8 cellular contexts compared by ENCODE assay signal in genomic region chr16:684067-684794, GRCh38. TPM values are rescaled to one million over a fixed set of nuclear protein-coding genes. Genes with fewer than 3 reads are reported as not detected.
A peak's percentile ranks its signal among the peaks of the same experiment; 100 is the strongest.
DNase-seq lines count a peak whose midpoint lies in the region; ATAC-seq and TF ChIP-seq lines count a peak whose summit lies in the region.

TSS of gene JMJD8 (minus strand) at chr16:684334. CDS start at chr16:684319, 15 bp downstream.

- peak within 1 kb of the TSS; percentile 96 for H3K4me2 ChIP-seq in OCI-LY7 (ENCODE audit: low read length)

- no peaks in the 10 kb centered on the region for H3K9me3 ChIP-seq in OCI-LY7 (ENCODE audit: low read length)
- no peaks in the 10 kb centered on the region for H3K9me3 ChIP-seq in mononuclear cell (ENCODE audit: low read depth, low read length)

- H3K4me1 ChIP-seq in OCI-LY7 (ENCODE audit: insufficient read depth, low read length, poor library complexity, severe bottlenecking) (peaks cover 36% of the 10 kb centered on the region), mononuclear cell (ENCODE audit: insufficient read depth, low read length) (peaks cover 54% of the 10 kb centered on the region)

- H4K20me1 ChIP-seq in OCI-LY7 (ENCODE audit: insufficient read depth, low read length) = 0 out of 2 replicates have a peak, but pooled peaks cover 5% of the 10 kb centered on the region

- POLR2A ChIA-PET in OCI-LY7 (lab: Charles Lee) = no interaction called here

- DNase-seq in D341Med (ENCODE audit: low spot score) (peak; percentile 94), HuH-7.5 (ENCODE audit: low spot score) (peak; percentile 97), OCI-LY7 (ENCODE audit: low spot score) (peak; percentile 97), activated T-cell treated with anti-CD3 and anti-CD28 coated beads for 24 hours (ENCODE audit: low read depth) (peak; percentile 98), epidermal melanocyte (ENCODE audit: insufficient read length, low spot score) (peak; percentile 99)
- DNase-seq in stimulated activated CD8-positive, alpha-beta memory T cell treated with anti-CD3 and anti-CD28 coated beads, Interleukin-2, amount 100 ng/mL, for 1 hour (ENCODE audit: low read depth in 2 of 2) = peak; percentile 92

- H3K79me2 ChIP-seq in OCI-LY7 (ENCODE audit: insufficient read depth, low read depth, low read length) = peaks cover 27% of the 10 kb centered on the region; the same call in 1 of the 2 replicates

- H3K27me3 ChIP-seq in mononuclear cell (ENCODE audit: insufficient read depth, low read length) = no peaks in the 10 kb centered on the region

- intact Hi-C loops in OCI-LY7 (cut with micrococcal nuclease; ENCODE audit: unreplicated experiment) = loop anchor here (5.0 kb wide), 1 partner anchor 38 kb away; the partner anchor contains the start of gene ANTKMT

- H3K4me3 ChIP-seq in OCI-LY7 (ENCODE audit: low read depth, low read length, poor library complexity, severe bottlenecking) = peak within 1 kb of the TSS; percentile 83
- peak within 1 kb of the TSS; percentile 44 for H3K4me3 ChIP-seq in mononuclear cell (ENCODE audit: low read length)

- peaks cover 46% of the 10 kb centered on the region for H3K36me3 ChIP-seq in OCI-LY7 (ENCODE audit: insufficient read depth, low read length)

- no peak for TF ChIP-seq CTCF in OCI-LY7 (conservative IDR thresholded peaks at IDR 0.05; ENCODE audit: low read length)

- H3K27ac ChIP-seq in OCI-LY7 (ENCODE audit: low read depth, low read length, poor library complexity, severe bottlenecking) = peak within 1 kb of the TSS; percentile 33

- CTCF ChIA-PET in OCI-LY7 (lab: Charles Lee; ENCODE audit: unreplicated experiment) = no interaction called here

- peak; percentile 46 for ATAC-seq in GM21515 (IDR thresholded peaks at IDR 0.05; ENCODE audit: unreplicated experiment)

- no peak within 1 kb of the TSS for H2AFZ ChIP-seq in OCI-LY7 (ENCODE audit: low read length)

- H3K9me2 ChIP-seq in OCI-LY7 (ENCODE audit: insufficient read depth, low read length) = no peaks in the 10 kb centered on the region

- no TSS peak for BruUV-seq in OCI-LY7 (replicated peaks; lab: Mats Ljungman, UMichigan)

RNA-seq across cellular contexts. Expression of gene JMJD8, which starts in this region (rescaled TPM):
- total RNA-seq in OCI-LY7 (2014; rRNA removed; shearing (Covaris generic)) = 70.6 and 82.3 TPM in 2 replicates
- total RNA-seq in OCI-LY7 (2022) = 46.8 and 48.7 TPM in 2 replicates
- 25.0 TPM for total RNA-seq in mononuclear cell

Comparison
In these comparisons a context has a peak if more than half of its experiments do, and no peak if none do; other contexts are left out.
1. Peak in every context shown above with its lines: DNase-seq, ATAC-seq, H3K4me3 ChIP-seq and H3K27ac ChIP-seq.